Comparison of ENCODE assay signal across 14 cellular contexts in the genomic region with DNA sequence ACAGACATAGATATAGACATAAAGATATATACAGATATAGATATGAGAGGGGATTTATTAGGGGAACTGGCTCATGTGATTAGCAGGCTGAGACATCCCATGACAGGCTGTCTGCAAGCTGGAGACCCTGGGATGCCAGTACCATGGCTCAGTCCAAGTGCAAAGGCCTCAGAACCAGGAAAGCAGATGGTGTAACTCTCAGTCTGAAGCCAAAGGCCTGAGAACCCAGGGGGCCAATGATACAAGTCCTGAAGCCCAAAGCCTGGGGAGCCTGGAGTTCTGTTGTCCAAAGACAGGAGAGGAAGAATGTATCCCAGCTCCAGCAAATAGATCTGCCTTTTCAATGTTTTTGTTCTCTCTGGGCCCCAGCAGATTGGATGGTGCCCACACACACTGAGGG. TPM values are rescaled to one million over a fixed set of nuclear protein-coding genes. Genes with fewer than 3 reads are reported as not detected.
A peak's percentile ranks its signal among the peaks of the same experiment; 100 is the strongest.
DNase-seq lines count a peak whose midpoint lies in the region; ATAC-seq and TF ChIP-seq lines count a peak whose summit lies in the region.
"Had no signal": no experiment of that assay in that cellular context is flagged by ENCODE, and none has a peak within 500 bp of the region (broad histone marks: within the 10 kb centered on the region; RNA-seq: fewer than 3 reads in every experiment).

No MANE protein-coding gene starts in this region.

- in situ Hi-C loops in GM23248 (cut with MboI), result no loop called here

- DNase-seq in GM23248 (peak; percentile 28), chondrocyte (ENCODE audit: low spot score) (no peak), nephron progenitor cell (no peak)
- DNase-seq in NK-92 treated with Interleukin-12 subunit alpha and Interleukin-12 subunit beta, amount 100 ng/mL, for 24 hours (lab: John Stamatoyannopoulos, UW), result no peak
- DNase-seq in stimulated activated naive CD4-positive, alpha-beta T cell (lab: John Stamatoyannopoulos, UW), result no peak
- DNase-seq: activated CD4-positive, alpha-beta T cell treated with anti-CD3 and anti-CD28 coated beads for 36 hours; activated T-cell treated with anti-CD3 and anti-CD28 coated beads for 4 hours; NCI-H2081 treated with DMSO at 0.1 percent for 48 hours; RPMI8226 had no signal

- H3K27me3 ChIP-seq in ACC112 (ENCODE audit: insufficient read depth, low read length), result no peaks in the 10 kb centered on the region
- H3K27me3 ChIP-seq in GM23248 (replicated peaks; ENCODE audit: insufficient read depth), result no peaks in the 10 kb centered on the region

- peaks cover 11% of the 10 kb centered on the region for H4K20me1 ChIP-seq in GM23248 (ENCODE audit: insufficient read depth)

- peak overlapping the region; percentile 85 for H3K9ac ChIP-seq in GM23248

- ATAC-seq in GM19023 (IDR thresholded peaks at IDR 0.05; ENCODE audit: unreplicated experiment) (no peak), GM18498 (IDR thresholded peaks at IDR 0.05; ENCODE audit: unreplicated experiment) (no peak)
- ATAC-seq: activated CD4-positive, alpha-beta T cell treated with anti-CD3 and anti-CD28 coated beads for 36 hours had no signal

- H3K9me2 ChIP-seq in GM23248 (ENCODE audit: insufficient read depth), result no peaks in the 10 kb centered on the region

- H3K9me3 ChIP-seq in GM23248 (ENCODE audit: low read depth), result no peaks in the 10 kb centered on the region

- H3K36me3 ChIP-seq in ACC112 (ENCODE audit: insufficient read depth, low read length) (no peaks in the 10 kb centered on the region), GM23248 (ENCODE audit: low read depth) (no peaks in the 10 kb centered on the region)

- H3F3A ChIP-seq in GM23248 (ENCODE audit: insufficient read depth), result peaks cover 51% of the 10 kb centered on the region

- H3K4me1 ChIP-seq in ACC112 (ENCODE audit: control insufficient read depth, insufficient read depth, low read length, unreplicated experiment) (peaks cover 73% of the 10 kb centered on the region), GM23248 (ENCODE audit: insufficient read depth) (peaks cover 80% of the 10 kb centered on the region)

- H2AFZ ChIP-seq in ACC112 (ENCODE audit: low read length, unreplicated experiment), result no peak overlapping the region
- H2AFZ ChIP-seq in GM23248, result no peak overlapping the region

- H3K4me2 ChIP-seq in GM23248 (ENCODE audit: unreplicated experiment), result no peak overlapping the region

- H3K27ac ChIP-seq in ACC112 (ENCODE audit: low read depth, low read length), result peak overlapping the region; percentile 93; the same call in 1 of the 2 replicates
- peak overlapping the region; percentile 95 for H3K27ac ChIP-seq in GM23248

- H3K27me3 Mint-ChIP-seq in chondrocyte (ENCODE audit: low read depth) (no peaks in the 10 kb centered on the region), nephron progenitor cell (ENCODE audit: low read depth, poor library complexity) (no peaks in the 10 kb centered on the region)
- H3K27me3 Mint-ChIP-seq: activated CD4-positive, alpha-beta T cell treated with anti-CD3 and anti-CD28 coated beads for 36 hours had no signal

- H3K36me3 Mint-ChIP-seq in chondrocyte (ENCODE audit: low read depth) (no peaks in the 10 kb centered on the region), nephron progenitor cell (ENCODE audit: low read depth) (peaks cover 5% of the 10 kb centered on the region)

- H3K4me1 Mint-ChIP-seq in chondrocyte (ENCODE audit: low read depth), result peaks cover 79% of the 10 kb centered on the region
- peaks cover 78% of the 10 kb centered on the region for H3K4me1 Mint-ChIP-seq in nephron progenitor cell

- H3K4me3 ChIP-seq in ACC112 (ENCODE audit: low read depth, low read length), result no peak overlapping the region
- no peak overlapping the region for H3K4me3 ChIP-seq in GM23248

- peak overlapping the region; percentile 97 for H3K27ac Mint-ChIP-seq in chondrocyte (ENCODE audit: unreplicated experiment)
- H3K27ac Mint-ChIP-seq in nephron progenitor cell, result peak overlapping the region; percentile 26

- H3K9me3 Mint-ChIP-seq in chondrocyte (ENCODE audit: low read depth), result no peaks in the 10 kb centered on the region
- H3K9me3 Mint-ChIP-seq in nephron progenitor cell, result no peaks in the 10 kb centered on the region

- TF ChIP-seq CTCF in chondrocyte (IDR thresholded peaks at IDR 0.05) (no peak), nephron progenitor cell (IDR thresholded peaks at IDR 0.05) (no peak)

- peaks cover 89% of the 10 kb centered on the region for H3K79me2 ChIP-seq in ACC112 (ENCODE audit: control insufficient read depth, insufficient read depth, low read length, unreplicated experiment)
- H3K79me2 ChIP-seq in GM23248 (ENCODE audit: insufficient read depth), result peaks cover 94% of the 10 kb centered on the region

- H3K4me3 Mint-ChIP-seq in chondrocyte (ENCODE audit: unreplicated experiment) (no peak overlapping the region), nephron progenitor cell (no peak overlapping the region)
- H3K4me3 Mint-ChIP-seq: activated CD4-positive, alpha-beta T cell treated with anti-CD3 and anti-CD28 coated beads for 36 hours had no signal

RNA-seq across cellular contexts. Expression of gene NCOA4, which starts 5.5 kb away (rescaled TPM):
- total RNA-seq in GM23248 (2014; rRNA removed; shearing (Covaris generic)), result 164 and 170 TPM in 2 replicates
- polyA plus RNA-seq in GM23248 (2016; fragmentation: Nextera tagmentation; extraction: Ambion mirVana), result 112 and 113 TPM in 2 replicates
- 89.0 to 122 TPM (median 90.2 TPM) in 3 replicates for total RNA-seq in chondrocyte

RNA-seq across cellular contexts. Expression of gene MSMB, which starts 21.1 kb away (rescaled TPM):
- not detected in 2 replicates for total RNA-seq in GM23248 (2014; rRNA removed; shearing (Covaris generic))
- polyA plus RNA-seq in GM23248 (2016; fragmentation: Nextera tagmentation; extraction: Ambion mirVana), result not detected in 2 replicates
- total RNA-seq in chondrocyte, result not detected in 3 replicates
- total RNA-seq: activated CD4-positive, alpha-beta T cell treated with anti-CD3 and anti-CD28 coated beads for 36 hours; dermis microvascular lymphatic vessel endothelial cell; M059J had no signal

RNA-seq across cellular contexts. Expression of gene TIMM23, which starts 52.7 kb away (rescaled TPM):
- 75.2 and 104 TPM in 2 replicates for total RNA-seq in GM23248 (2014; rRNA removed; shearing (Covaris generic))
- 145 and 147 TPM in 2 replicates for polyA plus RNA-seq in GM23248 (2016; fragmentation: Nextera tagmentation; extraction: Ambion mirVana)
- total RNA-seq in chondrocyte, result 60.2 to 68.2 TPM (median 62.4 TPM) in 3 replicates
